Comparison of ENCODE assay signal across 15 cellular contexts in genomic region chr2:157229572-157229971, GRCh38. TPM values are rescaled to one million over a fixed set of nuclear protein-coding genes. Genes with fewer than 3 reads are reported as not detected.
A peak's percentile ranks its signal among the peaks of the same experiment; 100 is the strongest.
DNase-seq lines count a peak whose midpoint lies in the region; ATAC-seq and TF ChIP-seq lines count a peak whose summit lies in the region.
"Had no signal": no experiment of that assay in that cellular context is flagged by ENCODE, and none has a peak within 500 bp of the region (broad histone marks: within the 10 kb centered on the region; RNA-seq: fewer than 3 reads in every experiment).

No MANE protein-coding gene starts in this region.

- H3K9ac ChIP-seq in adipocyte (ENCODE audit: low read length), result no peak overlapping the region

- H3K9me3 ChIP-seq in adipocyte (ENCODE audit: control insufficient read depth, low read length), result no peaks in the 10 kb centered on the region
- H3K9me3 ChIP-seq in psoas muscle, result no peaks in the 10 kb centered on the region
- H3K9me3 ChIP-seq: thoracic aorta had no signal

- no peak for TF ChIP-seq CTCF in fibroblast of pulmonary artery (IDR thresholded peaks at IDR 0.05; ENCODE audit: low read length, missing control alignments)
- TF ChIP-seq CTCF in psoas muscle (IDR thresholded peaks at IDR 0.05), result no peak

- ATAC-seq in psoas muscle, result no peak
- ATAC-seq: naive thymus-derived CD4-positive, alpha-beta T cell had no signal

- intact Hi-C loops in psoas muscle (cut with DNase I), result no loop called here

- H3K27ac ChIP-seq in psoas muscle, result no peak overlapping the region
- H3K27ac ChIP-seq: left ventricle myocardium inferior, thoracic aorta, WERI-Rb-1 had no signal

- H3K36me3 ChIP-seq in adipocyte (ENCODE audit: control insufficient read depth, insufficient read depth, low read length, severe bottlenecking), result no peaks in the 10 kb centered on the region
- no peaks in the 10 kb centered on the region for H3K36me3 ChIP-seq in psoas muscle (ENCODE audit: insufficient read depth in 1 of 2, low read depth in 1 of 2)
- H3K36me3 ChIP-seq: left ventricle myocardium inferior, thoracic aorta, WERI-Rb-1 had no signal

- 64 to 76% (median 70%) methylated on average over 2 of the region's 2 CpGs for WGBS in psoas muscle, 3 donors

- no peak overlapping the region for H3K4me3 ChIP-seq in adipocyte (ENCODE audit: low read length)
- H3K4me3 ChIP-seq in fibroblast of pulmonary artery (replicated peaks; ENCODE audit: low read depth, low read length), result no peak overlapping the region
- no peak overlapping the region for H3K4me3 ChIP-seq in psoas muscle
- H3K4me3 ChIP-seq: left ventricle myocardium inferior, thoracic aorta had no signal

- H3K4me1 ChIP-seq in adipocyte (ENCODE audit: control insufficient read depth, insufficient read depth, low read length) (peaks cover 15% of the 10 kb centered on the region), psoas muscle (no peaks in the 10 kb centered on the region)
- H3K4me1 ChIP-seq: left ventricle myocardium inferior had no signal

- H3K27me3 ChIP-seq in adipocyte (replicated peaks; ENCODE audit: control insufficient read depth, insufficient read depth, low read length), result no peaks in the 10 kb centered on the region
- no peaks in the 10 kb centered on the region for H3K27me3 ChIP-seq in psoas muscle (ENCODE audit: insufficient read depth in 3 of 3, low read length in 2 of 3)

- DNase-seq in GM04503 (ENCODE audit: low read depth) (peak; percentile 71), adipocyte (ENCODE audit: low read depth) (peak; percentile 73), fibroblast of pulmonary artery (ENCODE audit: low read depth) (peak; percentile 71), superior temporal gyrus (ENCODE audit: extremely low spot score) (peak; percentile 35), kidney glomerular epithelial cell (lab: John Stamatoyannopoulos, UW) (no peak), psoas muscle (no peak), COR-L47 (lab: John Stamatoyannopoulos, UW) (no peak)
- DNase-seq: activated effector memory CD4-positive, alpha-beta T cell treated with anti-CD3 and anti-CD28 coated beads, Interleukin-2, amount 50 U/mL, for 16 hours; left ventricle myocardium inferior; naive thymus-derived CD4-positive, alpha-beta T cell; NCI-H1417 treated with DMSO at 0.1 percent for 48 hours; WERI-Rb-1 had no signal

RNA-seq across cellular contexts. Expression of gene GALNT5, which starts 27.9 kb away (rescaled TPM):
- total RNA-seq in psoas muscle, result under 1 TPM in 1 of 4 donors, not detected in 3; 0.06 TPM
- polyA plus RNA-seq in psoas muscle, result under 1 TPM in 1 of 3 donors, not detected in 2; under 0.01 TPM
- total RNA-seq: activated CD8-positive, alpha-beta memory T cell treated with anti-CD3 and anti-CD28 coated beads for 36 hours; naive thymus-derived CD4-positive, alpha-beta T cell; pulmonary artery endothelial cell had no signal
- polyA plus RNA-seq: naive thymus-derived CD4-positive, alpha-beta T cell had no signal

Comparison
In these comparisons a context has a peak if more than half of its experiments do, and no peak if none do; other contexts are left out.
1. DNase-seq: peak in GM04503 (single experiment), adipocyte (single experiment), fibroblast of pulmonary artery (single experiment) and superior temporal gyrus (single experiment); none in kidney glomerular epithelial cell (single experiment), psoas muscle (0 of 2) and COR-L47 (single experiment).